ENCODE assay signal across 2 cellular contexts in genomic region chr20:34014878-34015277, GRCh38.
A peak's percentile ranks its signal among the peaks of the same experiment; 100 is the strongest.
TF ChIP-seq lines count a peak whose summit lies in the region.

No MANE protein-coding gene starts in this region.

TF ChIP-seq in HepG2, 621 proteins besides CTCF, POLR2A, EP300 and RAD21:
- peak; percentile 65 for TF ChIP-seq HNRNPK (IDR thresholded peaks at IDR 0.05; ENCODE audit: low read depth, low read length, poor library complexity, severe bottlenecking)
- TF ChIP-seq TEF (CRISPR knock-in tag; IDR thresholded peaks at IDR 0.05), result no peak
- TF ChIP-seq ZBTB3 (CRISPR knock-in tag; IDR thresholded peaks at IDR 0.05; ENCODE audit: borderline replicate concordance, low read depth), result no peak

TF ChIP-seq in GM12878, 131 proteins besides CTCF, POLR2A, EP300 and RAD21:
- no peak for TF ChIP-seq BHLHE40 (IDR thresholded peaks at IDR 0.05; ENCODE audit: borderline replicate concordance in 1 of 2, low read depth in 2 of 2, low read length in 1 of 2)
- TF ChIP-seq, protein P1, sequence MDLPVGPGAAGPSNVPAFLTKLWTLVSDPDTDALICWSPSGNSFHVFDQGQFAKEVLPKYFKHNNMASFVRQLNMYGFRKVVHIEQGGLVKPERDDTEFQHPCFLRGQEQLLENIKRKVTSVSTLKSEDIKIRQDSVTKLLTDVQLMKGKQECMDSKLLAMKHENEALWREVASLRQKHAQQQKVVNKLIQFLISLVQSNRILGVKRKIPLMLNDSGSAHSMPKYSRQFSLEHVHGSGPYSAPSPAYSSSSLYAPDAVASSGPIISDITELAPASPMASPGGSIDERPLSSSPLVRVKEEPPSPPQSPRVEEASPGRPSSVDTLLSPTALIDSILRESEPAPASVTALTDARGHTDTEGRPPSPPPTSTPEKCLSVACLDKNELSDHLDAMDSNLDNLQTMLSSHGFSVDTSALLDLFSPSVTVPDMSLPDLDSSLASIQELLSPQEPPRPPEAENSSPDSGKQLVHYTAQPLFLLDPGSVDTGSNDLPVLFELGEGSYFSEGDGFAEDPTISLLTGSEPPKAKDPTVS (IDR thresholded peaks at IDR 0.05; ENCODE audit: low read depth, low read length), result peak; percentile 92
